ENCODE assay signal across 3 cellular contexts in genomic region chrX:134470013-134470412, GRCh38.
TF ChIP-seq lines count a peak whose summit lies in the region.

No MANE protein-coding gene starts in this region.

TF ChIP-seq in SK-N-SH, 30 proteins besides CTCF, POLR2A, EP300 and RAD21:
- TF ChIP-seq, protein P1, sequence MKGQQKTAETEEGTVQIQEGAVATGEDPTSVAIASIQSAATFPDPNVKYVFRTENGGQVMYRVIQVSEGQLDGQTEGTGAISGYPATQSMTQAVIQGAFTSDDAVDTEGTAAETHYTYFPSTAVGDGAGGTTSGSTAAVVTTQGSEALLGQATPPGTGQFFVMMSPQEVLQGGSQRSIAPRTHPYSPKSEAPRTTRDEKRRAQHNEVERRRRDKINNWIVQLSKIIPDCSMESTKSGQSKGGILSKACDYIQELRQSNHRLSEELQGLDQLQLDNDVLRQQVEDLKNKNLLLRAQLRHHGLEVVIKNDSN (IDR thresholded peaks at IDR 0.05; ENCODE audit: borderline replicate concordance, low read depth): no peak
- TF ChIP-seq SMC3 (IDR thresholded peaks at IDR 0.05; ENCODE audit: low read depth, low read length) (no peak), YY1 (IDR thresholded peaks at IDR 0.05; ENCODE audit: low read depth) (no peak), SIN3A (IDR thresholded peaks at IDR 0.05; ENCODE audit: borderline replicate concordance, low read depth, low read length) (no peak), NFIC (IDR thresholded peaks at IDR 0.05; ENCODE audit: borderline replicate concordance) (no peak), POLR2AphosphoS5 (IDR thresholded peaks at IDR 0.05; ENCODE audit: low read depth, low read length) (no peak)

TF ChIP-seq in SK-N-SH treated with all-trans-retinoic acid at 6 μM for 48 hours, 23 proteins besides CTCF, POLR2A, EP300 and RAD21:
- TF ChIP-seq CREB5 (CRISPR knock-in tag; IDR thresholded peaks at IDR 0.05; ENCODE audit: low read depth) (no peak), ZNF8 (CRISPR knock-in tag; IDR thresholded peaks at IDR 0.05) (no peak), CSRNP3 (CRISPR knock-in tag; IDR thresholded peaks at IDR 0.05) (no peak)

TF ChIP-seq in endothelial cell of umbilical vein, 7 proteins besides CTCF, POLR2A, EP300 and RAD21:
- TF ChIP-seq JUN (IDR thresholded peaks at IDR 0.05; ENCODE audit: borderline replicate concordance, insufficient read depth, insufficient read length, low read depth) (no peak), MYC (IDR thresholded peaks at IDR 0.05; ENCODE audit: low read depth, low read length) (no peak)
